In genomic region chr15:48330855-48331795, GRCh38 we compare ENCODE assay signal across 8 cellular contexts. TPM values are rescaled to one million over a fixed set of nuclear protein-coding genes. Genes with fewer than 3 reads are reported as not detected.
A peak's percentile ranks its signal among the peaks of the same experiment; 100 is the strongest.
DNase-seq lines count a peak whose midpoint lies in the region; ATAC-seq, FAIRE-seq and TF ChIP-seq lines count a peak whose summit lies in the region.

DUT (plus strand) TSS chr15:48331429; CDS start chr15:48331516, 87 bp downstream.

- peaks cover 27% of the 10 kb centered on the region for H3K4me1 Mint-ChIP-seq in chondrocyte (ENCODE audit: low read depth)

- H3K27me3 Mint-ChIP-seq in chondrocyte (ENCODE audit: low read depth): no peaks in the 10 kb centered on the region

- 1% methylated on average over 5 of the region's 89 CpGs for WGBS in A549 (ENCODE audit: missing lambda C conversion rate)

- FAIRE-seq in A549 (lab: Jason Lieb, UNC): no peak

- H3K4me3 ChIP-seq in A549: peak within 1 kb of the TSS; percentile 96

- peak within 1 kb of the TSS; percentile 99 to 100 for H3K27ac ChIP-seq in A549

- H3K4me2 ChIP-seq in A549: peak within 1 kb of the TSS; percentile 95

- H3K27ac Mint-ChIP-seq in chondrocyte (ENCODE audit: unreplicated experiment): peak within 1 kb of the TSS; percentile 97

- peak; percentile 93 for TF ChIP-seq POLR2A in A549 (IDR thresholded peaks at IDR 0.05; ENCODE audit: low read length)

- H3K4me3 Mint-ChIP-seq in chondrocyte (ENCODE audit: unreplicated experiment): peak within 1 kb of the TSS; percentile 99

- peaks cover 4% of the 10 kb centered on the region for H3K36me3 Mint-ChIP-seq in chondrocyte (ENCODE audit: low read depth)

- no peak for TF ChIP-seq RAD21 in A549 (conservative IDR thresholded peaks at IDR 0.05 in 1 of 2, IDR thresholded peaks at IDR 0.05 in 1 of 2)

- DNase-seq in A549 (ENCODE audit: low read depth in 1 of 2, low spot score in 1 of 2): peak; percentile 25 to 76
- DNase-seq in NCI-H2227 treated with DMSO at 0.1 percent for 48 hours (lab: John Stamatoyannopoulos, UW): peak; percentile 82
- peak; percentile 67 for DNase-seq in activated CD4-positive, alpha-beta T cell treated with anti-CD3 and anti-CD28 coated beads for 1 hour
- DNase-seq in chondrocyte (ENCODE audit: low spot score): peak; percentile 88
- DNase-seq in kidney tubule cell (ENCODE audit: low spot score): peak; percentile 87
- DNase-seq in stimulated activated CD4-positive, alpha-beta T cell treated with anti-CD3 and anti-CD28 coated beads, Interleukin-1b, Interleukin-23, amount 100 ng/mL, for 4 hours (ENCODE audit: low read depth in 2 of 2): peak; percentile 60 to 80

- no peaks in the 10 kb centered on the region for H3K9me3 ChIP-seq in A549

- TF ChIP-seq EP300 in A549 (IDR thresholded peaks at IDR 0.05): no peak

- peak; percentile 95 to 97 for ATAC-seq in A549
- peak; percentile 86 for ATAC-seq in GM18511 (IDR thresholded peaks at IDR 0.05; ENCODE audit: unreplicated experiment)
- ATAC-seq in HG03039 (IDR thresholded peaks at IDR 0.05; ENCODE audit: unreplicated experiment): peak; percentile 90

- H3K4me1 ChIP-seq in A549: peaks cover 20% of the 10 kb centered on the region; the same call in 2 of the 3 replicates

- TF ChIP-seq CTCF in A549 (IDR thresholded peaks at IDR 0.05) (no peak), chondrocyte (IDR thresholded peaks at IDR 0.05) (peak; percentile 53)

- no peaks in the 10 kb centered on the region for H3K9me3 Mint-ChIP-seq in chondrocyte (ENCODE audit: low read depth)

- CTCF ChIA-PET in A549 (lab: Yijun Ruan, JAX): interaction anchor here (1.0 kb wide), 1 partner anchor 47 kb away, joined by 3 read pairs; no protein-coding TSS in a partner anchor

- POLR2A ChIA-PET in A549 (lab: Yijun Ruan, JAX): interaction anchor here (0.6 to 1.2 kb wide), 3 partner anchors 308 to 824 kb away, joined by 3 to 5 read pairs (median 3); partner anchors contain the start of genes CEP152 and COPS2

TF ChIP-seq in A549, 52 proteins besides CTCF, POLR2A, EP300 and RAD21:
- peak; percentile 63 for TF ChIP-seq MYC (IDR thresholded peaks at IDR 0.05; ENCODE audit: borderline replicate concordance, low read length)
- TF ChIP-seq HOXB13 (CRISPR knock-in tag; IDR thresholded peaks at IDR 0.05; ENCODE audit: low read depth): no peak
- TF ChIP-seq PHF8 (IDR thresholded peaks at IDR 0.05; ENCODE audit: borderline replicate concordance, low read depth): peak; percentile 81
- TF ChIP-seq NFE2L2 (conservative IDR thresholded peaks at IDR 0.05; ENCODE audit: low read length): no peak
- TF ChIP-seq HMGXB4 (CRISPR knock-in tag; IDR thresholded peaks at IDR 0.05; ENCODE audit: borderline replicate concordance): 0 out of 2 replicates have a peak, but pooled peaks have one; percentile 23
- peak; percentile 70 for TF ChIP-seq BCL3 (IDR thresholded peaks at IDR 0.05)
- peak; percentile 87 for TF ChIP-seq REST (IDR thresholded peaks at IDR 0.05)
- TF ChIP-seq HDAC2 (IDR thresholded peaks at IDR 0.05): no peak
- TF ChIP-seq HOXB5 (CRISPR knock-in tag; IDR thresholded peaks at IDR 0.05): 0 out of 2 replicates have a peak, but pooled peaks have one; percentile 12
- TF ChIP-seq E2F6 (IDR thresholded peaks at IDR 0.05; ENCODE audit: borderline replicate concordance, low read depth): peak; percentile 51; the same call in 1 of the 2 replicates
- 0 out of 5 replicates have a peak, but pooled peaks of 1 of the 2 experiments have one; percentile 31 for TF ChIP-seq JUN (IDR thresholded peaks at IDR 0.05)

RNA-seq across cellular contexts. Expression of gene DUT, which starts in this region (rescaled TPM):
- polyA plus RNA-seq in A549 (2011; rRNA removed) (47.8 and 89.1 TPM in 2 replicates), A549 (2017; fragmentation: RNase III; extraction: RNeasy Plus Mini Kit Qiagen cat#74134 plus additional on column Dnase treatment) (105 to 114 TPM (median 110 TPM) in 3 replicates)
- 49.2 and 53.0 TPM in 2 replicates for polyA plus RNA-seq in A549 (2012; cell fraction: cytosol; rRNA removed)
- polyA plus RNA-seq in A549 (2012; cell fraction: nucleus; rRNA removed): 38.5 and 48.3 TPM in 2 replicates
- 6.9 and 7.0 TPM in 2 replicates for polyA minus RNA-seq in A549 (2011; rRNA and poly(A)+ RNA removed)
- total RNA-seq in chondrocyte: 71.0 to 111 TPM (median 71.5 TPM) in 3 replicates

Comparison
In these comparisons a context has a peak if more than half of its experiments do, and no peak if none do; other contexts are left out.
1. Peak in every context shown above with its lines: DNase-seq, ATAC-seq, H3K4me3 ChIP-seq and H3K27ac ChIP-seq.